In genomic region chrX:13937370-13938052, GRCh38 we compare ENCODE assay signal across 1 cellular context.
TF ChIP-seq lines count a peak whose summit lies in the region.

No MANE protein-coding gene starts in this region.

TF ChIP-seq in GM23338, 12 proteins besides CTCF, POLR2A, EP300 and RAD21 (continued from another document):
- TF ChIP-seq REST (IDR thresholded peaks at IDR 0.05; ENCODE audit: unreplicated experiment) (no peak), STAT1 (IDR thresholded peaks at IDR 0.05; ENCODE audit: unreplicated experiment) (no peak), ZNF331 (CRISPR knock-in tag; IDR thresholded peaks at IDR 0.05; ENCODE audit: low read depth) (no peak), POLR2AphosphoS5 (IDR thresholded peaks at IDR 0.05; ENCODE audit: low read depth) (no peak), ZNF114 (CRISPR knock-in tag; IDR thresholded peaks at IDR 0.05) (no peak), EZH2phosphoT487 (IDR thresholded peaks at IDR 0.05; ENCODE audit: unreplicated experiment) (no peak), CREB1 (CRISPR knock-in tag; IDR thresholded peaks at IDR 0.05; ENCODE audit: low read depth) (no peak)
TF ChIP-seq in GM23338: peak in this region for 0.
